ENCODE assay signal across 8 cellular contexts in genomic region chr7:25862254-25862992, GRCh38.
DNase-seq lines count a peak whose midpoint lies in the region; ATAC-seq, FAIRE-seq and TF ChIP-seq lines count a peak whose summit lies in the region.

No MANE protein-coding gene starts in this region.

- intact Hi-C loops in gastrocnemius medialis (cut with DNase I; ENCODE audit: low total_unique reads), result loop anchor here (5.0 kb wide), 1 partner anchor 1000 kb away; the partner anchor contains the start of gene SKAP2

- H3K27ac ChIP-seq in SJSA1 (no peak overlapping the region), cardiac muscle cell (peak overlapping the region; percentile 72), gastrocnemius medialis (peak overlapping the region; percentile 66 to 78 (median 77))

- H3K4me1 ChIP-seq in SJSA1 (replicated peaks) (peaks cover 3% of the 10 kb centered on the region; the same call in 1 of the 2 replicates), cardiac muscle cell (ENCODE audit: low read depth) (no peaks in the 10 kb centered on the region), gastrocnemius medialis (peaks cover 11 to 16% of the 10 kb centered on the region in 2 donors)

- no peak for TF ChIP-seq CTCF in NB4 (IDR thresholded peaks at IDR 0.05; ENCODE audit: low read depth, low read length)
- no peak for TF ChIP-seq CTCF in cardiac muscle cell (IDR thresholded peaks at IDR 0.05; ENCODE audit: low read depth, low read length)
- TF ChIP-seq CTCF in gastrocnemius medialis (IDR thresholded peaks at IDR 0.05 in 4 of 5, conservative IDR thresholded peaks at IDR 0.05 in 1 of 5), result no peak

- H3K36me3 ChIP-seq in SJSA1 (no peaks in the 10 kb centered on the region), cardiac muscle cell (no peaks in the 10 kb centered on the region), gastrocnemius medialis (no peaks in the 10 kb centered on the region)

- TF ChIP-seq POLR2A in GM12891 (IDR thresholded peaks at IDR 0.05; ENCODE audit: low read depth, low read length), result no peak
- TF ChIP-seq POLR2A in NB4 (IDR thresholded peaks at IDR 0.05; ENCODE audit: extremely low read depth, insufficient read length), result no peak
- TF ChIP-seq POLR2A in gastrocnemius medialis (IDR thresholded peaks at IDR 0.05), result peak in 1 of 2 donors; percentile 15

- H3K27me3 ChIP-seq in SJSA1 (replicated peaks) (peaks cover 39% of the 10 kb centered on the region), cardiac muscle cell (peaks cover 64% of the 10 kb centered on the region), gastrocnemius medialis (peaks cover 38 to 48% (median 42%) of the 10 kb centered on the region in 3 donors)

- FAIRE-seq in GM12891 (lab: Jason Lieb, UNC), result peak; percentile 80

- ATAC-seq in HG02642 (IDR thresholded peaks at IDR 0.05; ENCODE audit: poor library complexity, unreplicated experiment), result peak; percentile 95
- ATAC-seq in gastrocnemius medialis, result peak; percentile 94 to 95

- in situ Hi-C loops in gastrocnemius medialis (cut with MboI; ENCODE audit: low sequenced_read_pairs in 4 of 4), result loop anchor here (10.0 to 25.0 kb wide), 5 partner anchors 325 to 1302 kb away; partner anchors contain the start of genes SKAP2 (in 2 of the 4), CBX3 (in 1 of the 4), HNRNPA2B1 (in 1 of the 4) and HOXA9 (in 1 of the 4)

- H3K4me3 ChIP-seq in NB4 (ENCODE audit: low read depth, low read length) (peak overlapping the region; percentile 74), SJSA1 (peak overlapping the region; percentile 38), cardiac muscle cell (no peak overlapping the region), gastrocnemius medialis (peak overlapping the region; percentile 41 to 49 (median 44))

- peak; percentile 53 for DNase-seq in GM12891 (ENCODE audit: insufficient read length, low spot score)
- peak; percentile 100 for DNase-seq in NB4 (ENCODE audit: low read depth)
- DNase-seq in SJSA1 (ENCODE audit: low read depth in 1 of 2, low spot score in 2 of 2), result peak; percentile 100
- DNase-seq in activated naive CD4-positive, alpha-beta T cell treated with Interleukin-2 at 50 U/mL for 16 hours, result peak; percentile 80
- DNase-seq in cardiac muscle cell (ENCODE audit: low read depth in 1 of 2, low spot score in 1 of 2), result peak; percentile 100
- DNase-seq in gastrocnemius medialis, result peak; percentile 98 to 100
- no peak for DNase-seq in pons (ENCODE audit: low spot score)

- H3K9me3 ChIP-seq in SJSA1 (replicated peaks) (no peaks in the 10 kb centered on the region), cardiac muscle cell (ENCODE audit: low read depth) (no peaks in the 10 kb centered on the region), gastrocnemius medialis (no peaks in the 10 kb centered on the region)

TF ChIP-seq in GM12891, 5 proteins besides CTCF, POLR2A, EP300 and RAD21:
- TF ChIP-seq POLR2AphosphoS5 (IDR thresholded peaks at IDR 0.05; ENCODE audit: low read depth, low read length) (no peak), SPI1 (IDR thresholded peaks at IDR 0.05; ENCODE audit: low read depth, low read length) (no peak), TAF1 (IDR thresholded peaks at IDR 0.05; ENCODE audit: low read depth, low read length) (no peak), PAX5 (IDR thresholded peaks at IDR 0.05; ENCODE audit: insufficient read depth, low read length, severe bottlenecking) (no peak), POU2F2 (IDR thresholded peaks at IDR 0.05; ENCODE audit: low read depth, low read length) (no peak)
